Comparison of ENCODE assay signal across 25 cellular contexts in genomic region chr1:184518958-184519357, GRCh38.
"Had no signal": no experiment of that assay in that cellular context is flagged by ENCODE, and none has a peak within 500 bp of the region (broad histone marks: within the 10 kb centered on the region; RNA-seq: fewer than 3 reads in every experiment).

No MANE protein-coding gene starts in this region.

- H3K27ac Mint-ChIP-seq: activated CD4-positive, alpha-beta memory T cell treated with anti-CD3 and anti-CD28 coated beads, Interleukin-2, amount 10 ng/mL, durations not matched to agents 7 days and 5 days; activated CD4-positive, alpha-beta T cell treated with anti-CD3 and anti-CD28 coated beads, Interleukin-2, amount 10 ng/mL, durations not matched to agents 24 days and 14 days; activated CD8-positive, alpha-beta memory T cell treated with anti-CD3 and anti-CD28 coated beads, Interleukin-2, amount 10 ng/mL, durations not matched to agents 7 days and 5 days; activated naive CD8-positive, alpha-beta T cell treated with anti-CD3 and anti-CD28 coated beads, Interleukin-2, amount 50 U/mL, for 24 hours; mesothelial cell of epicardium; naive thymus-derived CD8-positive, alpha-beta T cell; T-cell; T-helper 2 cell treated with Interferon-gamma antibody and Interleukin-4, amounts not matched to agents 5 μg/mL and 100 μg/mL, for 36 hours had no signal

- DNase-seq: activated CD4-positive, alpha-beta memory T cell treated with anti-CD3 and anti-CD28 coated beads, Interleukin-2, amount 10 ng/mL, durations not matched to agents 7 days and 5 days; activated CD4-positive, alpha-beta T cell treated with anti-CD3 and anti-CD28 coated beads, Interleukin-2, amount 10 ng/mL, durations not matched to agents 24 days and 14 days; activated CD8-positive, alpha-beta memory T cell treated with anti-CD3 and anti-CD28 coated beads, Interleukin-2, amount 10 ng/mL, durations not matched to agents 7 days and 5 days; activated gamma-delta T cell; activated naive CD4-positive, alpha-beta T cell treated with anti-CD3 and anti-CD28 coated beads, Interleukin-2, amount 50 U/mL, for 16 hours; activated naive CD8-positive, alpha-beta T cell treated with anti-CD3 and anti-CD28 coated beads, Interleukin-2, amount 50 U/mL, for 24 hours; activated T-cell treated with anti-CD3 and anti-CD28 coated beads for 4 hours; anterior cingulate cortex; body of pancreas; dorsolateral prefrontal cortex; esophagus squamous epithelium; immature natural killer cell; naive thymus-derived CD8-positive, alpha-beta T cell; stimulated activated CD4-positive, alpha-beta T cell treated with anti-CD3 and anti-CD28 coated beads, Interleukin-12 subunit alpha, Interleukin-12 subunit beta, amount 100 ng/mL, for 4 hours; stimulated activated CD4-positive, alpha-beta T cell treated with anti-CD3 and anti-CD28 coated beads, Interleukin-4, amount 100 ng/mL, for 4 hours; stimulated activated naive CD8-positive, alpha-beta T cell treated with anti-CD3 and anti-CD28 coated beads, Interleukin-15, Interleukin-2, amounts not matched to agents 100 U/mL and 50 U/mL, for 24 hours; substantia nigra; T-cell; tibial artery had no signal

- H3K4me3 ChIP-seq: body of pancreas, dorsolateral prefrontal cortex, esophagus squamous epithelium, tibial artery had no signal

- H3K27me3 ChIP-seq: body of pancreas, dorsolateral prefrontal cortex, esophagus squamous epithelium, tibial artery had no signal

- ATAC-seq: activated CD4-positive, CD25-positive, alpha-beta regulatory T cell treated with anti-CD3 and anti-CD28 coated beads, Interleukin-2, amount 50 U/mL, for 24 hours; activated CD8-positive, alpha-beta memory T cell treated with anti-CD3 and anti-CD28 coated beads, Interleukin-2, amount 10 ng/mL, durations not matched to agents 7 days and 5 days; activated naive CD8-positive, alpha-beta T cell treated with anti-CD3 and anti-CD28 coated beads, Interleukin-2, amount 50 U/mL, for 24 hours; body of pancreas; left lobe of liver; naive thymus-derived CD8-positive, alpha-beta T cell; stimulated activated naive CD8-positive, alpha-beta T cell treated with anti-CD3 and anti-CD28 coated beads, Interleukin-15, Interleukin-2, amounts not matched to agents 100 U/mL and 50 U/mL, for 24 hours; T-cell had no signal

- H3K36me3 Mint-ChIP-seq: activated CD8-positive, alpha-beta memory T cell treated with anti-CD3 and anti-CD28 coated beads, Interleukin-2, amount 10 ng/mL, durations not matched to agents 7 days and 5 days; naive thymus-derived CD8-positive, alpha-beta T cell; T-cell had no signal

- H3K4me1 Mint-ChIP-seq: activated CD4-positive, alpha-beta memory T cell treated with anti-CD3 and anti-CD28 coated beads, Interleukin-2, amount 10 ng/mL, durations not matched to agents 7 days and 5 days; activated CD4-positive, alpha-beta T cell treated with anti-CD3 and anti-CD28 coated beads, Interleukin-2, amount 10 ng/mL, durations not matched to agents 24 days and 14 days; activated CD8-positive, alpha-beta memory T cell treated with anti-CD3 and anti-CD28 coated beads, Interleukin-2, amount 10 ng/mL, durations not matched to agents 7 days and 5 days; activated naive CD8-positive, alpha-beta T cell treated with anti-CD3 and anti-CD28 coated beads, Interleukin-2, amount 50 U/mL, for 24 hours; mesothelial cell of epicardium; naive thymus-derived CD8-positive, alpha-beta T cell; T-cell had no signal

- H3K27me3 Mint-ChIP-seq: central memory CD8-positive, alpha-beta T cell had no signal

- H3K27ac ChIP-seq: body of pancreas, dorsolateral prefrontal cortex, esophagus squamous epithelium, tibial artery, VCaP had no signal

- H3K9me3 ChIP-seq: body of pancreas, esophagus squamous epithelium, tibial artery had no signal

- H3K9me3 Mint-ChIP-seq: activated CD4-positive, alpha-beta memory T cell treated with anti-CD3 and anti-CD28 coated beads, Interleukin-2, amount 10 ng/mL, durations not matched to agents 7 days and 5 days; activated CD4-positive, alpha-beta T cell treated with anti-CD3 and anti-CD28 coated beads, Interleukin-2, amount 10 ng/mL, durations not matched to agents 24 days and 14 days; activated naive CD8-positive, alpha-beta T cell treated with anti-CD3 and anti-CD28 coated beads, Interleukin-2, amount 50 U/mL, for 24 hours; central memory CD8-positive, alpha-beta T cell; immature natural killer cell; naive thymus-derived CD8-positive, alpha-beta T cell; T-helper 2 cell treated with Interferon-gamma antibody and Interleukin-4, amounts not matched to agents 5 μg/mL and 100 μg/mL, for 36 hours had no signal

- H3K36me3 ChIP-seq: tibial artery had no signal

- H3K4me3 Mint-ChIP-seq: activated CD4-positive, alpha-beta memory T cell treated with anti-CD3 and anti-CD28 coated beads, Interleukin-2, amount 10 ng/mL, durations not matched to agents 7 days and 5 days; activated CD4-positive, alpha-beta T cell treated with anti-CD3 and anti-CD28 coated beads, Interleukin-2, amount 10 ng/mL, durations not matched to agents 24 days and 14 days; activated CD8-positive, alpha-beta memory T cell treated with anti-CD3 and anti-CD28 coated beads, Interleukin-2, amount 10 ng/mL, durations not matched to agents 7 days and 5 days; activated naive CD8-positive, alpha-beta T cell treated with anti-CD3 and anti-CD28 coated beads, Interleukin-2, amount 50 U/mL, for 24 hours; central memory CD8-positive, alpha-beta T cell; immature natural killer cell; mesothelial cell of epicardium; naive thymus-derived CD8-positive, alpha-beta T cell; T-cell; T-helper 2 cell treated with Interferon-gamma antibody and Interleukin-4, amounts not matched to agents 5 μg/mL and 100 μg/mL, for 36 hours had no signal
